ENCODE assay signal across 17 cellular contexts in genomic region chrX:48252945-48253344, GRCh38. TPM values are rescaled to one million over a fixed set of nuclear protein-coding genes. Genes with fewer than 3 reads are reported as not detected.
"Had no signal": no experiment of that assay in that cellular context is flagged by ENCODE, and none has a peak within 500 bp of the region (broad histone marks: within the 10 kb centered on the region; RNA-seq: fewer than 3 reads in every experiment).

No MANE protein-coding gene starts in this region.

RNA-seq across cellular contexts. Expression of gene SSX1, which starts 2.2 kb away (rescaled TPM):
- total RNA-seq: naive thymus-derived CD8-positive, alpha-beta T cell; natural killer cell treated with Interleukin-12 subunit alpha and Interleukin-12 subunit beta and Interleukin-15 and Interleukin-18, amount 100 ng/mL, for 72 hours; neural crest cell; omental fat pad; progenitor cell of endocrine pancreas; psoas muscle; right atrium auricular region; sciatic nerve; smooth muscle cell; spleen; suprapubic skin; transverse colon; upper lobe of right lung; urinary bladder; uterus had no signal
- polyA plus RNA-seq: naive thymus-derived CD8-positive, alpha-beta T cell; ovary; psoas muscle; smooth muscle cell; spleen; urinary bladder had no signal

RNA-seq across cellular contexts. Expression of gene SSX5, which starts 56.4 kb away (rescaled TPM):
- total RNA-seq: naive thymus-derived CD8-positive, alpha-beta T cell; natural killer cell treated with Interleukin-12 subunit alpha and Interleukin-12 subunit beta and Interleukin-15 and Interleukin-18, amount 100 ng/mL, for 72 hours; neural crest cell; omental fat pad; ovary; progenitor cell of endocrine pancreas; psoas muscle; right atrium auricular region; sciatic nerve; smooth muscle cell; spleen; suprapubic skin; transverse colon; upper lobe of right lung; urinary bladder; uterus had no signal
- polyA plus RNA-seq: naive thymus-derived CD8-positive, alpha-beta T cell; ovary; psoas muscle; smooth muscle cell; thymus; urinary bladder had no signal
